Comparison of ENCODE assay signal across 22 cellular contexts in genomic region chr2:161857936-161858335, GRCh38.
"Had no signal": no experiment of that assay in that cellular context is flagged by ENCODE, and none has a peak within 500 bp of the region (broad histone marks: within the 10 kb centered on the region; RNA-seq: fewer than 3 reads in every experiment).

No MANE protein-coding gene starts in this region.

- ATAC-seq: effector memory CD8-positive, alpha-beta T cell; gastrocnemius medialis; left colon; right lobe of liver had no signal

- H3K36me3 Mint-ChIP-seq: activated naive CD8-positive, alpha-beta T cell; brain; naive B cell had no signal

- DNase-seq: activated CD8-positive, alpha-beta memory T cell treated with anti-CD3 and anti-CD28 coated beads, Interleukin-2, amount 50 U/mL, for 4 hours; activated gamma-delta T cell; effector memory CD8-positive, alpha-beta T cell; erythroblast; gastrocnemius medialis; kidney; left colon; mammary epithelial cell; naive B cell; nephron progenitor cell; right lobe of liver; SK-N-SH; stimulated activated CD4-positive, alpha-beta T cell treated with anti-CD3 and anti-CD28 coated beads, Interleukin-12 subunit alpha, Interleukin-12 subunit beta, amount 100 ng/mL, for 4 hours; stomach; SW 1271; T-helper 9 cell; thyroid gland; upper lobe of left lung had no signal

- H3K4me1 Mint-ChIP-seq: brain, naive B cell, nephron progenitor cell had no signal

- H3K27ac Mint-ChIP-seq: activated naive CD8-positive, alpha-beta T cell; activated T-helper 1 cell treated with anti-CD3 and anti-CD28 coated beads, Interleukin-12 subunit alpha, Interleukin-12 subunit beta, Interleukin-2, Interleukin-4 antibody, amounts not matched to agents 30 ng/mL and 10 ng/mL and 1 ng/mL, durations not matched to agents 14 hours and 24 hours and 36 hours; brain; effector memory CD8-positive, alpha-beta T cell; naive B cell; nephron progenitor cell; T-helper 1 cell treated with Interleukin-12 subunit alpha and Interleukin-12 subunit beta and Interleukin-4 antibody, amounts not matched to agents 30 μg/mL and 1 μg/mL, for 36 hours had no signal

- H3K4me3 Mint-ChIP-seq: activated naive CD8-positive, alpha-beta T cell; activated T-helper 1 cell treated with anti-CD3 and anti-CD28 coated beads, Interleukin-12 subunit alpha, Interleukin-12 subunit beta, Interleukin-2, Interleukin-4 antibody, amounts not matched to agents 30 ng/mL and 10 ng/mL and 1 ng/mL, durations not matched to agents 14 hours and 24 hours and 36 hours; brain; effector memory CD8-positive, alpha-beta T cell; naive B cell; nephron progenitor cell; T-helper 1 cell treated with Interleukin-12 subunit alpha and Interleukin-12 subunit beta and Interleukin-4 antibody, amounts not matched to agents 30 μg/mL and 1 μg/mL, for 36 hours had no signal

- H3K27me3 Mint-ChIP-seq: activated naive CD8-positive, alpha-beta T cell; brain; effector memory CD8-positive, alpha-beta T cell; naive B cell had no signal

- H3K9me3 Mint-ChIP-seq: activated T-helper 1 cell treated with anti-CD3 and anti-CD28 coated beads, Interleukin-12 subunit alpha, Interleukin-12 subunit beta, Interleukin-2, Interleukin-4 antibody, amounts not matched to agents 30 ng/mL and 10 ng/mL and 1 ng/mL, durations not matched to agents 14 hours and 24 hours and 36 hours; brain; effector memory CD8-positive, alpha-beta T cell; nephron progenitor cell; T-helper 1 cell treated with Interleukin-12 subunit alpha and Interleukin-12 subunit beta and Interleukin-4 antibody, amounts not matched to agents 30 μg/mL and 1 μg/mL, for 36 hours had no signal
